Comparison of ENCODE assay signal across 8 cellular contexts in the genomic region with DNA sequence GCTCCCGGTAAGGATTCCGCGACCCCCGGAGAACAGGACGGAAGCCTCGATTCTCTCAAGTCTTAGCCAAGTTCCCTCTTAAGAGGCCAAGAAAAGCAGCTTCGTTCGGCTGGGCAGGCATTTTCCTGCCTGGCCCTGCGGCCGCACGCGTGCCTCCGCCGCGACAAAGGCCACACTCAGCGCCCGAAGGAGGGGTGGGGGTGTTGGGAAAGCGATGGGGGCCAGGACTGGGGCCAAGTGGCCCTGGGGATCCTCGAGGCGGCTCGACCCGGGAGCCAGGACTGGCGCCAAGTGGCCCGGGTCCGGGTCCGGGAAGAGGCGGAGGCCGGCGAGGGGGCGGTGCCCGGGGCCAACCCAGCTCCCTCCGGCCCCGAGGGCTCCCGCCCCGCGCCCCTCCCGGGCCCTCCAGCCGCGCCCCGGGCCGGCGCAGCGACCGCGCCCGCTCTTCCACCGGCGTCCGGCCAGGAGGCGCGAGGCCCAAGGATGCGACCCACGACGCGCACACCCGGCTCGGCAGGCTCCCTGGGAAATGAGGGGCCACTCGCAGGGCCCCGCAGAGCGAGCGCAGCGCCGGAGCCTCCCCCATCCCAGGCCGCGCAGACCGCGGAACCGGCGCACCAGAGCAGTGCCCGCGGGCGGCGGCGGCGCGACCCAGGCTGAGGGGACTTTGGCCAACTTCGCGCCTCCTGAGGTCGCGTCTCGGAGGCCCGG. TPM values are rescaled to one million over a fixed set of nuclear protein-coding genes. Genes with fewer than 3 reads are reported as not detected.
A peak's percentile ranks its signal among the peaks of the same experiment; 100 is the strongest.
DNase-seq lines count a peak whose midpoint lies in the region; ATAC-seq and TF ChIP-seq lines count a peak whose summit lies in the region.

No MANE protein-coding gene starts in this region.

- peaks cover 4% of the 10 kb centered on the region for H3K79me1 ChIP-seq in H9 (ENCODE audit: insufficient read depth, low read depth, low read length, poor library complexity, severe bottlenecking)

- H4K20me1 ChIP-seq in H9 (ENCODE audit: control insufficient read depth, insufficient read depth, insufficient read length) (no peaks in the 10 kb centered on the region), SK-N-SH (ENCODE audit: insufficient read depth) (peaks cover 53% of the 10 kb centered on the region), MM.1S (ENCODE audit: insufficient read depth, low read length) (no peaks in the 10 kb centered on the region)

- no peak overlapping the region for H3T11ph ChIP-seq in H9 (ENCODE audit: low read length)

- 0 out of 2 replicates have a peak overlapping the region, but pooled peaks have one; percentile 64 for H3K14ac ChIP-seq in H9 (ENCODE audit: insufficient read depth, low read length)

- H3K36me3 ChIP-seq in SK-N-SH (replicated peaks in 1 of 2; ENCODE audit: control insufficient read depth in 1 of 2, insufficient read depth in 2 of 2, low read length in 1 of 2) (no peaks in the 10 kb centered on the region), MM.1S (replicated peaks; ENCODE audit: insufficient read depth, low read length) (no peaks in the 10 kb centered on the region)

- H3K79me2 ChIP-seq in H9 (ENCODE audit: insufficient read depth, low read length) (peaks cover 21% of the 10 kb centered on the region; the same call in 1 of the 2 replicates), SK-N-SH (ENCODE audit: insufficient read depth) (peaks cover 67% of the 10 kb centered on the region), MM.1S (ENCODE audit: low read length) (no peaks in the 10 kb centered on the region)

- H2AFZ ChIP-seq in H9 (ENCODE audit: low read length) (no peak overlapping the region), SK-N-SH (ENCODE audit: low read depth) (no peak overlapping the region), MM.1S (ENCODE audit: low read length) (no peak overlapping the region)

- H2BK5ac ChIP-seq in H9 (ENCODE audit: insufficient read length, low read length), result no peak overlapping the region

- no peak overlapping the region for H3K23ac ChIP-seq in H9 (ENCODE audit: insufficient read length, low read depth, low read length)

- TF ChIP-seq CTCF in H9 (conservative IDR thresholded peaks at IDR 0.05), result no peak
- TF ChIP-seq CTCF in SK-N-SH (IDR thresholded peaks at IDR 0.05), result no peak
- no peak for TF ChIP-seq CTCF in foreskin fibroblast (IDR thresholded peaks at IDR 0.05; ENCODE audit: low read depth, low read length)
- no peak for TF ChIP-seq CTCF in MM.1S (IDR thresholded peaks at IDR 0.05; ENCODE audit: low read length)

- CTCF ChIA-PET in SK-N-SH (lab: Yijun Ruan, JAX), result interaction anchor here (0.8 to 7.3 kb wide), 11 partner anchors 23 to 217 kb away, joined by 3 to 236 read pairs (median 3); no protein-coding TSS in a partner anchor

- H3K9me2 ChIP-seq in SK-N-SH (no peaks in the 10 kb centered on the region), MM.1S (replicated peaks; ENCODE audit: insufficient read depth, low read length) (no peaks in the 10 kb centered on the region)

- H3K4me1 Mint-ChIP-seq in H9, result peaks cover 27 to 40% of the 10 kb centered on the region in 2 experiments

- no peak overlapping the region for H3K27ac Mint-ChIP-seq in H9

- H3F3A ChIP-seq in SK-N-SH (replicated peaks; ENCODE audit: insufficient read depth) (no peaks in the 10 kb centered on the region), MM.1S (ENCODE audit: insufficient read depth, low read length) (no peaks in the 10 kb centered on the region)

- H4K91ac ChIP-seq in H9 (ENCODE audit: insufficient read length, low read depth, low read length), result no peak overlapping the region

- H2BK15ac ChIP-seq in H9 (ENCODE audit: low read depth, low read length), result no peak overlapping the region

- H3K36me3 Mint-ChIP-seq in H9 (ENCODE audit: insufficient read depth in 1 of 3, low read depth in 3 of 3), result no peaks in the 10 kb centered on the region

- H4K8ac ChIP-seq in H9 (replicated peaks; ENCODE audit: insufficient read length, low read depth, low read length), result no peak overlapping the region

- no CpG with 5 or more reads among the region's 82 CpGs for WGBS in H9 (ENCODE audit: extremely low coverage, insufficient read length, low lambda C conversion rate)
- 2% methylated on average over 15 of the region's 82 CpGs for WGBS in SK-N-SH (ENCODE audit: low lambda C conversion rate)

- no peak for TF ChIP-seq EP300 in SK-N-SH (IDR thresholded peaks at IDR 0.05; ENCODE audit: borderline replicate concordance in 1 of 2, low read depth in 1 of 2, low read length in 1 of 2)

- no peak overlapping the region for H2BK120ac ChIP-seq in H9 (ENCODE audit: low read depth, low read length, poor library complexity, severe bottlenecking)

- H3K27me3 ChIP-seq in H9 (ENCODE audit: insufficient read depth, low read length) (no peaks in the 10 kb centered on the region), SK-N-SH (ENCODE audit: insufficient read depth) (no peaks in the 10 kb centered on the region), MM.1S (replicated peaks; ENCODE audit: insufficient read depth, low read length) (peaks cover 32% of the 10 kb centered on the region)

- H3K23me2 ChIP-seq in H9 (ENCODE audit: insufficient read length, low read depth, low read length, poor library complexity, severe bottlenecking), result peaks cover 15% of the 10 kb centered on the region

- H3K27me3 Mint-ChIP-seq in H9 (ENCODE audit: low read depth), result no peaks in the 10 kb centered on the region

- H4K5ac ChIP-seq in H9 (ENCODE audit: insufficient read length, low read depth, low read length), result no peak overlapping the region

- peak overlapping the region; percentile 85 to 86 for H3K4me3 Mint-ChIP-seq in H9

- POLR2A ChIA-PET in SK-N-SH (lab: Yijun Ruan, JAX), result interaction anchor here (1.0 to 1.4 kb wide), 4 partner anchors 11 to 156 kb away, joined by 3 to 4 read pairs (median 3); no protein-coding TSS in a partner anchor

- H3K9me3 ChIP-seq in H9 (ENCODE audit: control insufficient read depth, low read depth, low read length) (no peaks in the 10 kb centered on the region), SK-N-SH (no peaks in the 10 kb centered on the region), MM.1S (replicated peaks; ENCODE audit: insufficient read depth, low read length) (no peaks in the 10 kb centered on the region)

- no peak overlapping the region for H3K27ac ChIP-seq in H9 (ENCODE audit: insufficient read length, low read depth, low read length)
- peak overlapping the region; percentile 78 to 79 for H3K27ac ChIP-seq in SK-N-SH (ENCODE audit: low read depth in 2 of 2, low read length in 1 of 2)
- no peak overlapping the region for H3K27ac ChIP-seq in MM.1S (ENCODE audit: low read length)

- peak overlapping the region; percentile 75 to 87 for H3K4me3 ChIP-seq in SK-N-SH (ENCODE audit: low read depth in 2 of 2, low read length in 1 of 2)
- H3K4me3 ChIP-seq in foreskin fibroblast (ENCODE audit: low read depth in 1 of 2, low read length in 2 of 2), result peak overlapping the region; percentile 56 to 82
- H3K4me3 ChIP-seq in MM.1S (ENCODE audit: low read length), result no peak overlapping the region

- ATAC-seq in HG02884 (IDR thresholded peaks at IDR 0.05; ENCODE audit: unreplicated experiment), result no peak

- H3K4me1 ChIP-seq in H9 (ENCODE audit: insufficient read depth, low read length) (no peaks in the 10 kb centered on the region; the same call in 1 of the 2 replicates), SK-N-SH (ENCODE audit: control insufficient read depth in 1 of 2, insufficient read depth in 2 of 2, low read depth in 1 of 2, low read length in 1 of 2) (peaks cover 6 to 34% of the 10 kb centered on the region in 2 experiments; a peak in 3 of 4 replicates), MM.1S (ENCODE audit: low read length) (peaks cover 3% of the 10 kb centered on the region; the same call in 1 of the 2 replicates)

- peak; percentile 63 for DNase-seq in D341Med (ENCODE audit: low spot score)
- no peak for DNase-seq in H9
- peak; percentile 69 for DNase-seq in SK-N-SH
- peak in 1 of 2 donors; percentile 50 for DNase-seq in foreskin fibroblast
- DNase-seq in posterior vena cava (ENCODE audit: low spot score), result peak; percentile 82
- DNase-seq in MM.1S, result no peak
- no peak for DNase-seq in epidermal melanocyte (ENCODE audit: insufficient read length, low spot score)

- H3K4me2 ChIP-seq in H9 (ENCODE audit: insufficient read depth, insufficient read length, low read length), result peak overlapping the region; percentile 74
- H3K4me2 ChIP-seq in SK-N-SH, result peak overlapping the region; percentile 100
- H3K4me2 ChIP-seq in MM.1S (ENCODE audit: low read depth, low read length), result no peak overlapping the region

- no peak overlapping the region for H3K56ac ChIP-seq in H9 (ENCODE audit: insufficient read length, low read depth, low read length)

- H2BK12ac ChIP-seq in H9 (ENCODE audit: insufficient read length, low read depth, low read length), result no peak overlapping the region

- H3K18ac ChIP-seq in H9 (ENCODE audit: insufficient read length, low read depth, low read length), result no peak overlapping the region

- H3K4ac ChIP-seq in H9 (ENCODE audit: low read depth, low read length), result no peak overlapping the region

- no peaks in the 10 kb centered on the region for H3K9me3 Mint-ChIP-seq in H9

- H3K9ac ChIP-seq in H9 (ENCODE audit: extremely low read depth, insufficient read length, low read length) (peak overlapping the region; percentile 24), SK-N-SH (peak overlapping the region; percentile 88), MM.1S (ENCODE audit: low read length) (no peak overlapping the region)

- intact Hi-C loops in posterior vena cava (cut with DNase I), result no loop called here

- no peak overlapping the region for H2AK5ac ChIP-seq in H9 (ENCODE audit: insufficient read length, low read length)

- no peak for TF ChIP-seq RAD21 in SK-N-SH (IDR thresholded peaks at IDR 0.05; ENCODE audit: low read length)

- H2BK20ac ChIP-seq in H9 (ENCODE audit: low read depth, low read length, poor library complexity, severe bottlenecking), result no peak overlapping the region

TF ChIP-seq in SK-N-SH, 30 proteins besides CTCF, POLR2A, EP300 and RAD21:
- TF ChIP-seq TCF12 (IDR thresholded peaks at IDR 0.05), result no peak
- peak; percentile 4; the same call in 1 of the 2 replicates for TF ChIP-seq MXI1 (IDR thresholded peaks at IDR 0.05; ENCODE audit: low read depth, low read length)
- TF ChIP-seq POLR2AphosphoS5 (IDR thresholded peaks at IDR 0.05; ENCODE audit: low read depth, low read length), result peak; percentile 7; the same call in 1 of the 2 replicates

RNA-seq across cellular contexts. Expression of gene VAV2, which starts 0.8 kb away (rescaled TPM):
- total RNA-seq in H9 (2021) (58.7 and 58.9 TPM in 2 replicates), posterior vena cava (10 to 100 TPM; 12.9 to 17.9 TPM)
- 12.9 and 14.9 TPM in 2 replicates for polyA plus RNA-seq in SK-N-SH (2012; rRNA removed)
- 9.1 and 12.6 TPM in 2 replicates for polyA plus RNA-seq in SK-N-SH (2012; cell fraction: cytosol; rRNA removed)
- 23.3 and 24.1 TPM in 2 replicates for polyA plus RNA-seq in SK-N-SH (2012; cell fraction: nucleus; rRNA removed)

RNA-seq across cellular contexts. Expression of gene BRD3OS, which starts 33.9 kb away (rescaled TPM):
- total RNA-seq in H9 (2021), result 16.4 and 17.8 TPM in 2 replicates
- 21.6 and 23.1 TPM in 2 replicates for polyA plus RNA-seq in SK-N-SH (2012; rRNA removed)
- polyA plus RNA-seq in SK-N-SH (2012; cell fraction: cytosol; rRNA removed), result 22.9 and 26.1 TPM in 2 replicates
- 17.2 and 19.8 TPM in 2 replicates for polyA plus RNA-seq in SK-N-SH (2012; cell fraction: nucleus; rRNA removed)
- total RNA-seq in posterior vena cava, result 10 to 100 TPM; 11.9 to 14.3 TPM

Comparison
In these comparisons a context has a peak if more than half of its experiments do, and no peak if none do; other contexts are left out.
1. DNase-seq: peak in D341Med (single experiment), SK-N-SH (single experiment) and posterior vena cava (single experiment); none in H9 (single experiment), MM.1S (single experiment) and epidermal melanocyte (single experiment).
2. H3K27ac ChIP-seq: peak in SK-N-SH (2 of 2); none in H9 (single experiment) and MM.1S (single experiment).